Comparison of ENCODE assay signal across 1 cellular context in genomic region chr15:57251308-57251707, GRCh38.
TF ChIP-seq lines count a peak whose summit lies in the region.

No MANE protein-coding gene starts in this region.

TF ChIP-seq in GM23338, 12 proteins besides CTCF, POLR2A, EP300 and RAD21 (continued from another document):
- no peak for TF ChIP-seq EZH2phosphoT487 (IDR thresholded peaks at IDR 0.05; ENCODE audit: unreplicated experiment)
- peak; percentile 43; the same call in 1 of the 2 replicates for TF ChIP-seq NANOG (IDR thresholded peaks at IDR 0.05; ENCODE audit: borderline replicate concordance)
- no peak for TF ChIP-seq ETS1 (IDR thresholded peaks at IDR 0.05)
- no peak for TF ChIP-seq REST (IDR thresholded peaks at IDR 0.05; ENCODE audit: unreplicated experiment)
